ENCODE assay signal across 18 cellular contexts in genomic region chr12:108582981-108583770, GRCh38. TPM values are rescaled to one million over a fixed set of nuclear protein-coding genes. Genes with fewer than 3 reads are reported as not detected.
DNase-seq lines count a peak whose midpoint lies in the region; ATAC-seq and TF ChIP-seq lines count a peak whose summit lies in the region.
"Had no signal": no experiment of that assay in that cellular context is flagged by ENCODE, and none has a peak within 500 bp of the region (broad histone marks: within the 10 kb centered on the region; RNA-seq: fewer than 3 reads in every experiment).

No MANE protein-coding gene starts in this region.

- no peak overlapping the region for H3K27ac Mint-ChIP-seq in natural killer cell treated with Interleukin-12 subunit alpha and Interleukin-12 subunit beta and Interleukin-15 and Interleukin-18, amount 100 ng/mL, for 72 hours
- H3K27ac Mint-ChIP-seq in natural killer cell = no peak overlapping the region

- H2AK5ac ChIP-seq in mesenchymal stem cell (ENCODE audit: low read length, severe bottlenecking) = peak overlapping the region; percentile 87
- peak overlapping the region; percentile 34 for H2AK5ac ChIP-seq in trophoblast cell (ENCODE audit: low read length)

- peak overlapping the region in 1 of 2 experiments; percentile 63 for H3K14ac ChIP-seq in mesenchymal stem cell (ENCODE audit: low read length in 2 of 2)
- peak overlapping the region; percentile 96 for H3K14ac ChIP-seq in trophoblast cell (ENCODE audit: low read length)

- intact Hi-C loops in natural killer cell (cut with micrococcal nuclease) = no loop called here
- intact Hi-C loops in thyroid gland (cut with DNase I) = no loop called here

- peaks cover 10% of the 10 kb centered on the region for H3K9me3 Mint-ChIP-seq in natural killer cell treated with Interleukin-12 subunit alpha and Interleukin-12 subunit beta and Interleukin-15 and Interleukin-18, amount 100 ng/mL, for 72 hours
- H3K9me3 Mint-ChIP-seq in natural killer cell = peaks cover 8 to 10% of the 10 kb centered on the region in 2 donors

- peaks cover 4 to 7% of the 10 kb centered on the region in 2 donors for H3K27me3 Mint-ChIP-seq in natural killer cell treated with Interleukin-12 subunit alpha and Interleukin-12 subunit beta and Interleukin-15 and Interleukin-18, amount 100 ng/mL, for 72 hours
- H3K27me3 Mint-ChIP-seq in natural killer cell (ENCODE audit: low read depth in 2 of 2) = peaks cover 0 to 4% of the 10 kb centered on the region in 2 donors

- H2BK120ac ChIP-seq in mesenchymal stem cell (ENCODE audit: low read depth, low read length) (peak overlapping the region; percentile 56), trophoblast cell (ENCODE audit: insufficient read depth, low read length, poor library complexity) (peak overlapping the region; percentile 100)

- no peak overlapping the region for H3K4me2 ChIP-seq in mesenchymal stem cell (ENCODE audit: low read length, poor library complexity, severe bottlenecking)
- H3K4me2 ChIP-seq in trophoblast cell (ENCODE audit: low read length) = no peak overlapping the region

- no peak for TF ChIP-seq POLR2A in thyroid gland (IDR thresholded peaks at IDR 0.05)

- H3K36me3 Mint-ChIP-seq in natural killer cell treated with Interleukin-12 subunit alpha and Interleukin-12 subunit beta and Interleukin-15 and Interleukin-18, amount 100 ng/mL, for 72 hours = peaks cover 12% of the 10 kb centered on the region
- H3K36me3 Mint-ChIP-seq in natural killer cell = no peaks in the 10 kb centered on the region

- H3K4me3 ChIP-seq in mesenchymal stem cell (ENCODE audit: insufficient read depth in 1 of 2, low read depth in 1 of 2, low read length in 2 of 2) (no peak overlapping the region), trophoblast cell (ENCODE audit: low read depth, low read length) (no peak overlapping the region), thyroid gland (replicated peaks in 1 of 3) (no peak overlapping the region)
- H3K4me3 ChIP-seq: K562 had no signal

- no peaks in the 10 kb centered on the region for H3K9me3 ChIP-seq in mesenchymal stem cell (ENCODE audit: control insufficient read depth, low read length)
- H3K9me3 ChIP-seq in trophoblast cell (ENCODE audit: insufficient read depth, low read depth, low read length) = peaks cover 4% of the 10 kb centered on the region
- no peaks in the 10 kb centered on the region for H3K9me3 ChIP-seq in thyroid gland

- H4K8ac ChIP-seq in mesenchymal stem cell (ENCODE audit: low read length) (peak overlapping the region; percentile 81), trophoblast cell (ENCODE audit: low read depth, low read length) (peak overlapping the region; percentile 91)

- H3K36me3 ChIP-seq in mesenchymal stem cell (ENCODE audit: control insufficient read depth in 1 of 2, insufficient read depth in 2 of 2, low read depth in 1 of 2, low read length in 2 of 2) = no peaks in the 10 kb centered on the region
- H3K36me3 ChIP-seq in trophoblast cell (ENCODE audit: control insufficient read depth in 1 of 2, insufficient read depth in 2 of 2, low read length in 2 of 2) = no peaks in the 10 kb centered on the region
- H3K36me3 ChIP-seq in thyroid gland = no peaks in the 10 kb centered on the region

- no peak overlapping the region for H3K4me3 Mint-ChIP-seq in natural killer cell treated with Interleukin-12 subunit alpha and Interleukin-12 subunit beta and Interleukin-15 and Interleukin-18, amount 100 ng/mL, for 72 hours
- H3K4me3 Mint-ChIP-seq in natural killer cell = no peak overlapping the region

- H3K23ac ChIP-seq in mesenchymal stem cell (ENCODE audit: low read length in 2 of 2) (no peak overlapping the region), trophoblast cell (ENCODE audit: low read length) (no peak overlapping the region)

- H3K4ac ChIP-seq in mesenchymal stem cell (ENCODE audit: low read depth in 1 of 2, low read length in 2 of 2) = peak overlapping the region; percentile 52 to 58
- H3K4ac ChIP-seq in trophoblast cell (ENCODE audit: low read depth, low read length) = peak overlapping the region; percentile 83

- H3K18ac ChIP-seq in mesenchymal stem cell (ENCODE audit: low read depth in 1 of 2, low read length in 2 of 2) (peak overlapping the region; percentile 64 to 81), trophoblast cell (ENCODE audit: low read length) (peak overlapping the region; percentile 85)

- no peaks in the 10 kb centered on the region for H3K27me3 ChIP-seq in mesenchymal stem cell (ENCODE audit: control insufficient read depth in 1 of 2, insufficient read depth in 1 of 2, low read length in 2 of 2)
- H3K27me3 ChIP-seq in trophoblast cell (ENCODE audit: insufficient read depth, low read length) = no peaks in the 10 kb centered on the region
- no peaks in the 10 kb centered on the region for H3K27me3 ChIP-seq in thyroid gland

- no peak overlapping the region for H4K12ac ChIP-seq in trophoblast cell (ENCODE audit: low read depth, low read length)

- H2BK5ac ChIP-seq in mesenchymal stem cell (ENCODE audit: low read depth, low read length, poor library complexity, severe bottlenecking) (no peak overlapping the region), trophoblast cell (ENCODE audit: low read depth, low read length, poor library complexity) (peak overlapping the region; percentile 98)

- peak overlapping the region; percentile 29 to 99 for H2BK12ac ChIP-seq in mesenchymal stem cell (ENCODE audit: low read length in 2 of 2)
- peak overlapping the region; percentile 97 for H2BK12ac ChIP-seq in trophoblast cell (ENCODE audit: low read length)

- peak overlapping the region; percentile 92 for H4K91ac ChIP-seq in mesenchymal stem cell (ENCODE audit: low read length)
- H4K91ac ChIP-seq in trophoblast cell (ENCODE audit: low read depth, low read length) = peak overlapping the region; percentile 100

- H3K27ac ChIP-seq in mesenchymal stem cell (ENCODE audit: low read length, poor library complexity, severe bottlenecking) (no peak overlapping the region), trophoblast cell (ENCODE audit: low read depth, low read length) (peak overlapping the region; percentile 98), thyroid gland (no peak overlapping the region)
- H3K27ac ChIP-seq: 22Rv1, C4-2B had no signal

- peaks cover 14 to 15% of the 10 kb centered on the region in 2 donors for H3K4me1 Mint-ChIP-seq in natural killer cell treated with Interleukin-12 subunit alpha and Interleukin-12 subunit beta and Interleukin-15 and Interleukin-18, amount 100 ng/mL, for 72 hours (ENCODE audit: low read depth in 2 of 2)
- H3K4me1 Mint-ChIP-seq in natural killer cell = peaks cover 5 to 15% of the 10 kb centered on the region in 2 donors

- WGBS in mesenchymal stem cell = 82% methylated on average over 8 of the region's 9 CpGs
- WGBS in trophoblast cell (ENCODE audit: extremely low coverage, insufficient coverage, insufficient read length) = no CpG with 5 or more reads among the region's 9 CpGs
- WGBS in thyroid gland, 2 donors = 80 to 88% methylated on average over 4 to 9 of the region's 9 CpGs

- peak; percentile 28 for DNase-seq in natural killer cell treated with Interleukin-12 subunit alpha and Interleukin-12 subunit beta and Interleukin-15 and Interleukin-18, amount 100 ng/mL, for 72 hours (ENCODE audit: low spot score)
- DNase-seq in natural killer cell (no peak), mesenchymal stem cell (no peak), trophoblast cell (no peak), thyroid gland (no peak), RKO (ENCODE audit: low spot score) (no peak)
- DNase-seq: COR-L47, NCI-H1092, NCI-H446 treated with DMSO at 0.1 percent for 48 hours, NCI-H748 treated with DMSO at 0.1 percent for 48 hours, PC-3 had no signal

- no peak overlapping the region for H3K9ac ChIP-seq in mesenchymal stem cell (ENCODE audit: low read length)
- no peak overlapping the region for H3K9ac ChIP-seq in trophoblast cell (ENCODE audit: low read length)

- no peak for TF ChIP-seq CTCF in natural killer cell (IDR thresholded peaks at IDR 0.05)
- TF ChIP-seq CTCF in thyroid gland (IDR thresholded peaks at IDR 0.05) = no peak

- peak overlapping the region; percentile 76 for H2BK15ac ChIP-seq in mesenchymal stem cell (ENCODE audit: low read depth, poor library complexity, severe bottlenecking)

- no peak for ATAC-seq in natural killer cell treated with Interleukin-12 subunit alpha and Interleukin-12 subunit beta and Interleukin-15 and Interleukin-18, amount 100 ng/mL, for 72 hours
- ATAC-seq in natural killer cell (no peak), GM18868 (IDR thresholded peaks at IDR 0.05; ENCODE audit: unreplicated experiment) (no peak), GM21390 (IDR thresholded peaks at IDR 0.05; ENCODE audit: unreplicated experiment) (no peak)
- ATAC-seq: K562, PC-3, SK-N-SH treated with all-trans-retinoic acid at 6 μM for 48 hours had no signal

- H3K79me1 ChIP-seq in mesenchymal stem cell (replicated peaks; ENCODE audit: low read length, poor library complexity, severe bottlenecking) (no peaks in the 10 kb centered on the region), trophoblast cell (ENCODE audit: low read length) (peaks cover 63% of the 10 kb centered on the region)

- H2AFZ ChIP-seq in mesenchymal stem cell (ENCODE audit: low read depth, low read length) = no peak overlapping the region
- no peak overlapping the region for H2AFZ ChIP-seq in trophoblast cell (ENCODE audit: insufficient read depth, low read length, poor library complexity)

- peaks cover 22% of the 10 kb centered on the region for H3K79me2 ChIP-seq in trophoblast cell (ENCODE audit: control insufficient read depth, insufficient read depth, low read length, poor library complexity)

- H3K4me1 ChIP-seq in mesenchymal stem cell (ENCODE audit: control insufficient read depth, insufficient read depth, low read depth, low read length) (peaks cover 18% of the 10 kb centered on the region), trophoblast cell (ENCODE audit: control insufficient read depth in 1 of 2, insufficient read depth in 2 of 2, low read length in 2 of 2) (peaks cover 36 to 44% of the 10 kb centered on the region in 2 experiments), thyroid gland (peaks cover 0 to 4% of the 10 kb centered on the region in 2 donors)

RNA-seq across cellular contexts. Expression of gene TMEM119, which starts 14.7 kb away (rescaled TPM):
- total RNA-seq in natural killer cell treated with Interleukin-12 subunit alpha and Interleukin-12 subunit beta and Interleukin-15 and Interleukin-18, amount 100 ng/mL, for 72 hours = not detected
- total RNA-seq in natural killer cell (1 to 10 TPM in 1 of 3 donors, under 1 TPM in 2; 0.70 to 3.4 (median 0.71) TPM), thyroid gland (10 to 100 TPM in 3 of 4 donors, 1 to 10 TPM in 1; 6.9 to 21.6 (median 15.3) TPM)
- 108 TPM for polyA plus RNA-seq in mesenchymal stem cell (2013, experiment 1 of 2)
- 109 TPM for polyA plus RNA-seq in mesenchymal stem cell (2013, experiment 2 of 2)
- polyA plus RNA-seq in trophoblast cell (2013) = 16.8 and 19.9 TPM in 2 replicates
- total RNA-seq: PC-3 had no signal
- polyA plus RNA-seq: K562 had no signal

RNA-seq across cellular contexts. Expression of gene ISCU, which starts 20.8 kb away (rescaled TPM):
- 10 to 100 TPM; 66.1 to 85.3 TPM for total RNA-seq in natural killer cell treated with Interleukin-12 subunit alpha and Interleukin-12 subunit beta and Interleukin-15 and Interleukin-18, amount 100 ng/mL, for 72 hours
- 100 to 1,000 TPM in 1 of 3 donors, 10 to 100 TPM in 2; 86.9 to 103 (median 97.4) TPM for total RNA-seq in natural killer cell
- polyA plus RNA-seq in mesenchymal stem cell (2013, experiment 1 of 2) = 128 TPM
- polyA plus RNA-seq in mesenchymal stem cell (2013, experiment 2 of 2) = 129 TPM
- 154 and 158 TPM in 2 replicates for polyA plus RNA-seq in trophoblast cell (2013)
- 100 to 1,000 TPM; 229 to 512 (median 248) TPM for total RNA-seq in thyroid gland

RNA-seq across cellular contexts. Expression of gene SART3, which starts 22.2 kb away (rescaled TPM):
- 100 to 1,000 TPM; 105 to 127 TPM for total RNA-seq in natural killer cell treated with Interleukin-12 subunit alpha and Interleukin-12 subunit beta and Interleukin-15 and Interleukin-18, amount 100 ng/mL, for 72 hours
- 100 to 1,000 TPM in 1 of 3 donors, 10 to 100 TPM in 2; 76.5 to 107 (median 78.3) TPM for total RNA-seq in natural killer cell
- 15.8 TPM for polyA plus RNA-seq in mesenchymal stem cell (2013, experiment 1 of 2)
- polyA plus RNA-seq in mesenchymal stem cell (2013, experiment 2 of 2) = 15.4 TPM
- polyA plus RNA-seq in trophoblast cell (2013) = 32.5 and 34.0 TPM in 2 replicates
- total RNA-seq in thyroid gland = 100 to 1,000 TPM in 1 of 4 donors, 10 to 100 TPM in 3; 64.2 to 117 (median 80.0) TPM

RNA-seq across cellular contexts. Expression of gene SELPLG, which starts 50.5 kb away (rescaled TPM):
- total RNA-seq in natural killer cell treated with Interleukin-12 subunit alpha and Interleukin-12 subunit beta and Interleukin-15 and Interleukin-18, amount 100 ng/mL, for 72 hours = 10 to 100 TPM; 26.5 to 34.6 TPM
- total RNA-seq in natural killer cell (100 to 1,000 TPM; 179 to 201 (median 201) TPM), thyroid gland (1 to 10 TPM; 2.1 to 6.0 (median 2.8) TPM)
- polyA plus RNA-seq in mesenchymal stem cell (2013, experiment 1 of 2) = 2.0 TPM
- polyA plus RNA-seq in mesenchymal stem cell (2013, experiment 2 of 2) = 2.2 TPM
- 3.6 and 3.7 TPM in 2 replicates for polyA plus RNA-seq in trophoblast cell (2013)
- total RNA-seq: H1 had no signal
